In the genomic region with DNA sequence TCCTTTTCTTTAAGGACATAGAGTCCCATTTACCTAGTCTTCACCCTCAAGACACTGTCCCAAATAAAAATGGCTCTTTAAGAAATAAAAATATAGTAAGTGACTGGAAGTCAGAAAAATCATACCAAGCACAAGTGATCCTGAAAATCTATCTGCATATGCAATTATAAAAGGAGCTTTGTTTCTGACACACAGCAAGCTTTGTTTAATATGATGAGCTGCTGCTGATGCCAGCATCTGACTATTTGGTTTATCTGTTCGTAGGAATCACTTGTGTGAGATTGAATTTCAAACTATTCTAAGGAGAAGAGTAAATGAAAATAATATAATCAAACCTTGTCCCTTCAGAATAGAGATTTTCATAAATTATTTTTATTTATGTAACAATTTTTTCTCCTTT, we compare ENCODE assay signal across 17 cellular contexts.
A peak's percentile ranks its signal among the peaks of the same experiment; 100 is the strongest.
DNase-seq lines count a peak whose midpoint lies in the region; ATAC-seq, FAIRE-seq and TF ChIP-seq lines count a peak whose summit lies in the region.
"Had no signal": no experiment of that assay in that cellular context is flagged by ENCODE, and none has a peak within 500 bp of the region (broad histone marks: within the 10 kb centered on the region; RNA-seq: fewer than 3 reads in every experiment).

No MANE protein-coding gene starts in this region.

- H3K4me3 Mint-ChIP-seq in activated T-cell treated with anti-CD3 and anti-CD28 coated beads, Interleukin-2, amount 50 U/mL, for 24 hours, result no peak overlapping the region
- H3K4me3 Mint-ChIP-seq: B cell; CD4-positive, alpha-beta T cell had no signal

- DNase-seq in cardiac muscle cell (ENCODE audit: low read depth in 1 of 2, low spot score in 1 of 2) (no peak), Right ventricle myocardium inferior (ENCODE audit: missing footprints) (no peak), foreskin melanocyte (peak; percentile 75), pons (ENCODE audit: low spot score) (peak; percentile 77), NCI-H146 treated with DMSO at 0.1 percent for 48 hours (lab: John Stamatoyannopoulos, UW; ENCODE audit: unreplicated experiment) (no peak), HTR-8/SVneo (ENCODE audit: insufficient read length, low spot score) (no peak)
- no peak for DNase-seq in activated T-cell treated with anti-CD3 and anti-CD28 coated beads, Interleukin-2, amount 50 U/mL, for 24 hours
- DNase-seq: 8988T; C1 segment of cervical spinal cord; CD4-positive, alpha-beta T cell; DMS79; GM23248; IMR-90 had no signal

- FAIRE-seq in HTR-8/SVneo (lab: Jason Lieb, UNC), result no peak
- FAIRE-seq: GM12878, GM18507, H54 had no signal

- no peak for TF ChIP-seq CTCF in cardiac muscle cell (IDR thresholded peaks at IDR 0.05; ENCODE audit: low read depth, low read length)

- no peaks in the 10 kb centered on the region for H3K36me3 Mint-ChIP-seq in activated T-cell treated with anti-CD3 and anti-CD28 coated beads, Interleukin-2, amount 50 U/mL, for 24 hours (ENCODE audit: low read depth)

- no peaks in the 10 kb centered on the region for H3K9me3 Mint-ChIP-seq in activated T-cell treated with anti-CD3 and anti-CD28 coated beads, Interleukin-2, amount 50 U/mL, for 24 hours

- no peaks in the 10 kb centered on the region for H3K36me3 ChIP-seq in cardiac muscle cell

- no peaks in the 10 kb centered on the region for H3K27me3 Mint-ChIP-seq in activated T-cell treated with anti-CD3 and anti-CD28 coated beads, Interleukin-2, amount 50 U/mL, for 24 hours
- H3K27me3 Mint-ChIP-seq: B cell; CD4-positive, alpha-beta T cell had no signal

- no peaks in the 10 kb centered on the region for H3K4me1 Mint-ChIP-seq in activated T-cell treated with anti-CD3 and anti-CD28 coated beads, Interleukin-2, amount 50 U/mL, for 24 hours (ENCODE audit: low read depth)
- H3K4me1 Mint-ChIP-seq: B cell had no signal

- H3K4me3 ChIP-seq in cardiac muscle cell, result no peak overlapping the region
- H3K4me3 ChIP-seq: GM12878, GM23248 had no signal

- no peak overlapping the region for H3K27ac Mint-ChIP-seq in activated T-cell treated with anti-CD3 and anti-CD28 coated beads, Interleukin-2, amount 50 U/mL, for 24 hours
- H3K27ac Mint-ChIP-seq: B cell; CD4-positive, alpha-beta T cell had no signal

- ATAC-seq in Right ventricle myocardium inferior, result no peak
- ATAC-seq: GM12878 had no signal

- intact Hi-C loops in Right ventricle myocardium inferior (cut with DNase I), result no loop called here

- H3K27me3 ChIP-seq in cardiac muscle cell, result no peaks in the 10 kb centered on the region

- no peaks in the 10 kb centered on the region for H3K9me3 ChIP-seq in cardiac muscle cell (ENCODE audit: low read depth)

- peak overlapping the region; percentile 24 for H3K27ac ChIP-seq in cardiac muscle cell
- H3K27ac ChIP-seq: GM23248 had no signal

- H3K4me1 ChIP-seq in cardiac muscle cell (ENCODE audit: low read depth), result peaks cover 24% of the 10 kb centered on the region

Comparison
In these comparisons a context has a peak if more than half of its experiments do, and no peak if none do; other contexts are left out.
1. DNase-seq: peak in foreskin melanocyte (single experiment) and pons (single experiment); none in cardiac muscle cell (0 of 2), Right ventricle myocardium inferior (single experiment), NCI-H146 treated with DMSO at 0.1 percent for 48 hours (single experiment), activated T-cell treated with anti-CD3 and anti-CD28 coated beads, Interleukin-2, amount 50 U/mL, for 24 hours (single experiment) and HTR-8/SVneo (single experiment).